In the genomic region with DNA sequence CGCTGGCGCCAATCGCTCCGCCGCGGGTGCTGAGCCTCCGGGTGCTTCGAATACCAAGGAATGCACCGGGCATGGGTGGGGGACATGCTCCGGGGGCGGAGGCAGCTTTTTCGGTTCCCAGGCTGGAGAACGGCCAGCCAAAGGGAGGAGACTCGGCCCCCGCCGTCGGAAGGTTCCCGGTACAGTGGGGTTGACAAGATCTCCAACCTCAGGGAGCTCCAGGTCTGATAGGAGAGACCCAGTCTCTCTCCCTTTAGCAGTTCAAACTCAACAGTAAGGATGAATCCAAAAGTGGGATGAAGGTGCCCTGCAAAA, we compare ENCODE assay signal across 1 cellular context.
TF ChIP-seq lines count a peak whose summit lies in the region.

No MANE protein-coding gene starts in this region.

TF ChIP-seq in K562, 482 proteins besides CTCF, POLR2A, EP300 and RAD21:
- TF ChIP-seq, protein P1, sequence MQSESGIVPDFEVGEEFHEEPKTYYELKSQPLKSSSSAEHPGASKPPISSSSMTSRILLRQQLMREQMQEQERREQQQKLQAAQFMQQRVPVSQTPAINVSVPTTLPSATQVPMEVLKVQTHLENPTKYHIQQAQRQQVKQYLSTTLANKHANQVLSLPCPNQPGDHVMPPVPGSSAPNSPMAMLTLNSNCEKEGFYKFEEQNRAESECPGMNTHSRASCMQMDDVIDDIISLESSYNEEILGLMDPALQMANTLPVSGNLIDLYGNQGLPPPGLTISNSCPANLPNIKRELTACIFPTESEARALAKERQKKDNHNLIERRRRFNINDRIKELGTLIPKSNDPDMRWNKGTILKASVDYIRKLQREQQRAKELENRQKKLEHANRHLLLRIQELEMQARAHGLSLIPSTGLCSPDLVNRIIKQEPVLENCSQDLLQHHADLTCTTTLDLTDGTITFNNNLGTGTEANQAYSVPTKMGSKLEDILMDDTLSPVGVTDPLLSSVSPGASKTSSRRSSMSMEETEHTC (IDR thresholded peaks at IDR 0.05) = no peak
- TF ChIP-seq KAT8 (IDR thresholded peaks at IDR 0.05; ENCODE audit: low read depth) (no peak), ZFP36 (IDR thresholded peaks at IDR 0.05; ENCODE audit: low read depth, low read length, partially characterized antibody) (peak; percentile 7)
- TF ChIP-seq, protein P2, sequence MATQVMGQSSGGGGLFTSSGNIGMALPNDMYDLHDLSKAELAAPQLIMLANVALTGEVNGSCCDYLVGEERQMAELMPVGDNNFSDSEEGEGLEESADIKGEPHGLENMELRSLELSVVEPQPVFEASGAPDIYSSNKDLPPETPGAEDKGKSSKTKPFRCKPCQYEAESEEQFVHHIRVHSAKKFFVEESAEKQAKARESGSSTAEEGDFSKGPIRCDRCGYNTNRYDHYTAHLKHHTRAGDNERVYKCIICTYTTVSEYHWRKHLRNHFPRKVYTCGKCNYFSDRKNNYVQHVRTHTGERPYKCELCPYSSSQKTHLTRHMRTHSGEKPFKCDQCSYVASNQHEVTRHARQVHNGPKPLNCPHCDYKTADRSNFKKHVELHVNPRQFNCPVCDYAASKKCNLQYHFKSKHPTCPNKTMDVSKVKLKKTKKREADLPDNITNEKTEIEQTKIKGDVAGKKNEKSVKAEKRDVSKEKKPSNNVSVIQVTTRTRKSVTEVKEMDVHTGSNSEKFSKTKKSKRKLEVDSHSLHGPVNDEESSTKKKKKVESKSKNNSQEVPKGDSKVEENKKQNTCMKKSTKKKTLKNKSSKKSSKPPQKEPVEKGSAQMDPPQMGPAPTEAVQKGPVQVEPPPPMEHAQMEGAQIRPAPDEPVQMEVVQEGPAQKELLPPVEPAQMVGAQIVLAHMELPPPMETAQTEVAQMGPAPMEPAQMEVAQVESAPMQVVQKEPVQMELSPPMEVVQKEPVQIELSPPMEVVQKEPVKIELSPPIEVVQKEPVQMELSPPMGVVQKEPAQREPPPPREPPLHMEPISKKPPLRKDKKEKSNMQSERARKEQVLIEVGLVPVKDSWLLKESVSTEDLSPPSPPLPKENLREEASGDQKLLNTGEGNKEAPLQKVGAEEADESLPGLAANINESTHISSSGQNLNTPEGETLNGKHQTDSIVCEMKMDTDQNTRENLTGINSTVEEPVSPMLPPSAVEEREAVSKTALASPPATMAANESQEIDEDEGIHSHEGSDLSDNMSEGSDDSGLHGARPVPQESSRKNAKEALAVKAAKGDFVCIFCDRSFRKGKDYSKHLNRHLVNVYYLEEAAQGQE (CRISPR knock-in tag; IDR thresholded peaks at IDR 0.05; ENCODE audit: low read depth) = no peak
- TF ChIP-seq, protein P3, sequence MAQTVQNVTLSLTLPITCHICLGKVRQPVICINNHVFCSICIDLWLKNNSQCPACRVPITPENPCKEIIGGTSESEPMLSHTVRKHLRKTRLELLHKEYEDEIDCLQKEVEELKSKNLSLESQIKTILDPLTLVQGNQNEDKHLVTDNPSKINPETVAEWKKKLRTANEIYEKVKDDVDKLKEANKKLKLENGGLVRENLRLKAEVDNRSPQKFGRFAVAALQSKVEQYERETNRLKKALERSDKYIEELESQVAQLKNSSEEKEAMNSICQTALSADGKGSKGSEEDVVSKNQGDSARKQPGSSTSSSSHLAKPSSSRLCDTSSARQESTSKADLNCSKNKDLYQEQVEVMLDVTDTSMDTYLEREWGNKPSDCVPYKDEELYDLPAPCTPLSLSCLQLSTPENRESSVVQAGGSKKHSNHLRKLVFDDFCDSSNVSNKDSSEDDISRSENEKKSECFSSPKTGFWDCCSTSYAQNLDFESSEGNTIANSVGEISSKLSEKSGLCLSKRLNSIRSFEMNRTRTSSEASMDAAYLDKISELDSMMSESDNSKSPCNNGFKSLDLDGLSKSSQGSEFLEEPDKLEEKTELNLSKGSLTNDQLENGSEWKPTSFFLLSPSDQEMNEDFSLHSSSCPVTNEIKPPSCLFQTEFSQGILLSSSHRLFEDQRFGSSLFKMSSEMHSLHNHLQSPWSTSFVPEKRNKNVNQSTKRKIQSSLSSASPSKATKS (CRISPR knock-in tag; IDR thresholded peaks at IDR 0.05) = no peak
